ENCODE assay signal across 11 cellular contexts in genomic region chr18:6708880-6709279, GRCh38. TPM values are rescaled to one million over a fixed set of nuclear protein-coding genes. Genes with fewer than 3 reads are reported as not detected.
"Had no signal": no experiment of that assay in that cellular context is flagged by ENCODE, and none has a peak within 500 bp of the region (broad histone marks: within the 10 kb centered on the region; RNA-seq: fewer than 3 reads in every experiment).

No MANE protein-coding gene starts in this region.

- FAIRE-seq: H1, H54 had no signal

- H3K4me3 Mint-ChIP-seq: GM23338, H9, HFFc6 had no signal

- H3K9me3 ChIP-seq: HAP-1 had no signal

- H3K27ac Mint-ChIP-seq: GM23338, H9, HFFc6 had no signal

- H3K36me3 ChIP-seq: HAP-1 had no signal

- H3K4me2 ChIP-seq: GM23338 had no signal

- H3K4me1 ChIP-seq: HAP-1 had no signal

- DNase-seq: GM23248, GOT3, H7, H9, HCEC 1CT, HFFc6 had no signal

- H3K4me3 ChIP-seq: GM23248, GM23338, HAP-1 had no signal

- H2AFZ ChIP-seq: GM23248, GM23338 had no signal

- H3K9ac ChIP-seq: GM23248 had no signal

- H3K27ac ChIP-seq: GM23248 had no signal

- ATAC-seq: GM23338, HCT116 had no signal

RNA-seq across cellular contexts. Expression of gene ARHGAP28, which starts 20.6 kb away (rescaled TPM):
- total RNA-seq: GM23248 had no signal
